In genomic region chr20:37845261-37845681, GRCh38 we compare ENCODE assay signal across 20 cellular contexts. TPM values are rescaled to one million over a fixed set of nuclear protein-coding genes. Genes with fewer than 3 reads are reported as not detected.
A peak's percentile ranks its signal among the peaks of the same experiment; 100 is the strongest.
DNase-seq lines count a peak whose midpoint lies in the region; ATAC-seq and TF ChIP-seq lines count a peak whose summit lies in the region.
"Had no signal": no experiment of that assay in that cellular context is flagged by ENCODE, and none has a peak within 500 bp of the region (broad histone marks: within the 10 kb centered on the region; RNA-seq: fewer than 3 reads in every experiment).

No MANE protein-coding gene starts in this region.

- TF ChIP-seq EP300 in gastroesophageal sphincter (IDR thresholded peaks at IDR 0.05): no peak

- POLR2A ChIA-PET in WTC11 (lab: Charles Lee): interaction anchor here (0.5 kb wide), 1 partner anchor 290 kb away, joined by 3 read pairs; no protein-coding TSS in a partner anchor

- H3K27ac Mint-ChIP-seq in WTC11: peak overlapping the region; percentile 73; the same call in 1 of the 2 replicates
- H3K27ac Mint-ChIP-seq: activated naive CD8-positive, alpha-beta T cell treated with anti-CD3 and anti-CD28 coated beads, Interleukin-2, amount 10 ng/mL, durations not matched to agents 7 days and 5 days; nephron; T-helper 2 cell treated with Interferon-gamma antibody and Interleukin-4, amounts not matched to agents 5 μg/mL and 100 μg/mL, for 36 hours had no signal

- no peak overlapping the region for H3K4me3 Mint-ChIP-seq in WTC11
- H3K4me3 Mint-ChIP-seq: activated naive CD8-positive, alpha-beta T cell treated with anti-CD3 and anti-CD28 coated beads, Interleukin-2, amount 10 ng/mL, durations not matched to agents 7 days and 5 days; nephron; T-helper 2 cell treated with Interferon-gamma antibody and Interleukin-4, amounts not matched to agents 5 μg/mL and 100 μg/mL, for 36 hours had no signal

- TF ChIP-seq CTCF in WTC11 (IDR thresholded peaks at IDR 0.05) (no peak), gastroesophageal sphincter (IDR thresholded peaks at IDR 0.05) (no peak)

- H3K27me3 ChIP-seq in gastroesophageal sphincter: no peaks in the 10 kb centered on the region
- H3K27me3 ChIP-seq: suprapubic skin had no signal

- ATAC-seq in WTC11 (no peak), left lobe of liver (peak; percentile 53), gastroesophageal sphincter (no peak), GM18909 (IDR thresholded peaks at IDR 0.05; ENCODE audit: poor library complexity, unreplicated experiment) (no peak)

- CTCF ChIA-PET in WTC11 (lab: Charles Lee): interaction anchor here (1.5 kb wide), 1 partner anchor 281 kb away, joined by 6 read pairs; no protein-coding TSS in a partner anchor

- H3K9me3 ChIP-seq in gastroesophageal sphincter: no peaks in the 10 kb centered on the region
- H3K9me3 ChIP-seq: suprapubic skin had no signal

- H3K36me3 ChIP-seq in gastroesophageal sphincter: peaks cover 0 to 97% of the 10 kb centered on the region in 2 donors

- peak; percentile 81 for DNase-seq in DMS153 treated with DMSO at 0.1 percent for 48 hours (lab: John Stamatoyannopoulos, UW; ENCODE audit: unreplicated experiment)
- DNase-seq in NCI-H2029 treated with DMSO at 0.1 percent for 48 hours (lab: John Stamatoyannopoulos, UW): peak; percentile 69
- DNase-seq in WTC11 (ENCODE audit: low spot score): no peak
- no peak for DNase-seq in left lobe of liver (ENCODE audit: low spot score)
- DNase-seq in DMS114 treated with DMSO at 0.1 percent for 48 hours (lab: John Stamatoyannopoulos, UW; ENCODE audit: unreplicated experiment): no peak
- no peak for DNase-seq in activated CD4-positive, alpha-beta T cell treated with anti-CD3 and anti-CD28 coated beads, Interleukin-2, amount 50 U/mL, for 1 hour
- DNase-seq: activated CD4-positive, alpha-beta T cell treated with anti-CD3 and anti-CD28 coated beads for 4 hours; activated naive CD8-positive, alpha-beta T cell treated with anti-CD3 and anti-CD28 coated beads, Interleukin-2, amount 10 ng/mL, durations not matched to agents 7 days and 5 days; AML-193; cerebellar nuclear complex; foreskin fibroblast; NCI-H1694; SHP77 treated with DMSO at 0.1 percent for 48 hours; stimulated activated CD4-positive, alpha-beta T cell treated with anti-CD3 and anti-CD28 coated beads, Interleukin-1b, Interleukin-23, amount 100 ng/mL, for 48 hours had no signal

- 68 to 78% methylated on average over 4 of the region's 10 CpGs for WGBS in gastroesophageal sphincter (ENCODE audit: low coverage in 1 of 2), 2 donors

- peaks cover 12% of the 10 kb centered on the region for H3K36me3 Mint-ChIP-seq in WTC11

- H3K4me1 ChIP-seq in gastroesophageal sphincter: no peaks in the 10 kb centered on the region
- H3K4me1 ChIP-seq: suprapubic skin had no signal

- TF ChIP-seq POLR2A in gastroesophageal sphincter (IDR thresholded peaks at IDR 0.05): no peak

- no peaks in the 10 kb centered on the region for H3K27me3 Mint-ChIP-seq in WTC11 (ENCODE audit: low read depth)
- H3K27me3 Mint-ChIP-seq: activated naive CD8-positive, alpha-beta T cell treated with anti-CD3 and anti-CD28 coated beads, Interleukin-2, amount 10 ng/mL, durations not matched to agents 7 days and 5 days had no signal

- H3K9me3 Mint-ChIP-seq in WTC11: no peaks in the 10 kb centered on the region
- H3K9me3 Mint-ChIP-seq: activated naive CD8-positive, alpha-beta T cell treated with anti-CD3 and anti-CD28 coated beads, Interleukin-2, amount 10 ng/mL, durations not matched to agents 7 days and 5 days; nephron; T-helper 2 cell treated with Interferon-gamma antibody and Interleukin-4, amounts not matched to agents 5 μg/mL and 100 μg/mL, for 36 hours had no signal

- peaks cover 35% of the 10 kb centered on the region for H3K4me1 Mint-ChIP-seq in WTC11
- H3K4me1 Mint-ChIP-seq: activated naive CD8-positive, alpha-beta T cell treated with anti-CD3 and anti-CD28 coated beads, Interleukin-2, amount 10 ng/mL, durations not matched to agents 7 days and 5 days had no signal

- H3K27ac ChIP-seq in gastroesophageal sphincter: no peak overlapping the region
- H3K27ac ChIP-seq: KMS-11, suprapubic skin had no signal

- no peak overlapping the region for H3K4me3 ChIP-seq in gastroesophageal sphincter
- H3K4me3 ChIP-seq: suprapubic skin had no signal

TF ChIP-seq in WTC11, 78 proteins besides CTCF, POLR2A, EP300 and RAD21:
- TF ChIP-seq RELA (CRISPR knock-in tag; IDR thresholded peaks at IDR 0.05; ENCODE audit: borderline replicate concordance): no peak
- TF ChIP-seq E2F1 (CRISPR knock-in tag; IDR thresholded peaks at IDR 0.05): no peak
- TF ChIP-seq ETV6 (CRISPR knock-in tag; IDR thresholded peaks at IDR 0.05): no peak
- TF ChIP-seq ZNF423 (CRISPR knock-in tag; IDR thresholded peaks at IDR 0.05): no peak
- no peak for TF ChIP-seq MXD4 (CRISPR knock-in tag; IDR thresholded peaks at IDR 0.05; ENCODE audit: borderline replicate concordance)
- no peak for TF ChIP-seq HMGXB4 (CRISPR knock-in tag; IDR thresholded peaks at IDR 0.05)
TF ChIP-seq in WTC11: peak in this region for 0.

RNA-seq across cellular contexts. Expression of gene VSTM2L, which starts 57.7 kb away (rescaled TPM):
- total RNA-seq in WTC11 (2021) (1.7 to 2.1 TPM (median 1.9 TPM) in 3 replicates), left lobe of liver (4.4 TPM), gastroesophageal sphincter (1 to 10 TPM in 3 of 4 donors, under 1 TPM in 1; 0.94 to 8.5 (median 7.0) TPM)
- total RNA-seq: activated naive CD8-positive, alpha-beta T cell treated with anti-CD3 and anti-CD28 coated beads, Interleukin-2, amount 10 ng/mL, durations not matched to agents 7 days and 5 days had no signal

Comparison
In these comparisons a context has a peak if more than half of its experiments do, and no peak if none do; other contexts are left out.
1. DNase-seq: peak in DMS153 treated with DMSO at 0.1 percent for 48 hours (single experiment) and NCI-H2029 treated with DMSO at 0.1 percent for 48 hours (single experiment); none in WTC11 (single experiment), left lobe of liver (single experiment), DMS114 treated with DMSO at 0.1 percent for 48 hours (single experiment) and activated CD4-positive, alpha-beta T cell treated with anti-CD3 and anti-CD28 coated beads, Interleukin-2, amount 50 U/mL, for 1 hour (single experiment).